2 cellular contexts compared by ENCODE assay signal in the genomic region with DNA sequence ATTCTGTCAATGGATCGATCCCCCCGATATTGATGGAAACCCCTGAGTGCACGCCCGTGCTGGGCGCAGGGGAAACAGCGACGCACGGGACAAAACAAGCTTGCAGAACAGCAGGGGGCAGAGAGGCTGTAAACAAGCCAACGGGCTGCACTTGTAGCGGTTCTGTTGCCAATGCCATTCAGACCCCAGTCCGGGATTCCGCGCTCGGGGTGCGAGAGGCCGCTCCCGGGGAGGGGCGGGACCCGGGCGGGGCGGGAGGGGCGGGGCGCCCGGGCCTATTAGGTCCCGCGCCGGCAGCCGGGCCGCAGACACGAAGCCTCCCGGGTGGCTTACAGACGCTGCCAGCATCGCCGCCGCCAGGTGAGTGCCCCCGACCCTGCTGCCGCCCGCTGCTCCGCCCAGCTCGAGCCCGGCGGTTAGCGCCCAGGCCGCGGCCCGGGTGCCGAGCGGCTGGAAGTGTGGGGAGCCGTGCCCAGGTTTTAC.
TF ChIP-seq lines count a peak whose summit lies in the region.

A gene with protein sequence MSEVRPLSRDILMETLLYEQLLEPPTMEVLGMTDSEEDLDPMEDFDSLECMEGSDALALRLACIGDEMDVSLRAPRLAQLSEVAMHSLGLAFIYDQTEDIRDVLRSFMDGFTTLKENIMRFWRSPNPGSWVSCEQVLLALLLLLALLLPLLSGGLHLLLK (plus strand): TSS at position 307 of the 483 bp plus-strand sequence. CDS start 13,273 bp downstream, outside the sequence.

TF ChIP-seq in IMR-90, 13 proteins besides CTCF, POLR2A, EP300 and RAD21:
- no peak for TF ChIP-seq NFE2L2 (IDR thresholded peaks at IDR 0.05; ENCODE audit: low read depth, low read length)
- TF ChIP-seq BHLHE40 (IDR thresholded peaks at IDR 0.05; ENCODE audit: low read depth, low read length), result peak; percentile 26; the same call in 1 of the 2 replicates

TF ChIP-seq in GM12878, 131 proteins besides CTCF, POLR2A, EP300 and RAD21:
- no peak for TF ChIP-seq BACH1 (IDR thresholded peaks at IDR 0.05; ENCODE audit: borderline replicate concordance)
- TF ChIP-seq BHLHE40 (IDR thresholded peaks at IDR 0.05; ENCODE audit: borderline replicate concordance in 1 of 2, low read depth in 2 of 2, low read length in 1 of 2), result 0 out of 4 replicates have a peak, but pooled peaks of 1 of the 2 experiments have one; percentile 65
